Comparison of ENCODE assay signal across 24 cellular contexts in genomic region chr2:101027852-101028251, GRCh38. TPM values are rescaled to one million over a fixed set of nuclear protein-coding genes. Genes with fewer than 3 reads are reported as not detected.
DNase-seq lines count a peak whose midpoint lies in the region; ATAC-seq, FAIRE-seq and TF ChIP-seq lines count a peak whose summit lies in the region.
"Had no signal": no experiment of that assay in that cellular context is flagged by ENCODE, and none has a peak within 500 bp of the region (broad histone marks: within the 10 kb centered on the region; RNA-seq: fewer than 3 reads in every experiment).

No MANE protein-coding gene starts in this region.

- intact Hi-C loops in HepG2 (cut with micrococcal nuclease; ENCODE audit: unreplicated experiment) = loop anchor here (10.0 kb wide), 1 partner anchor 457 kb away; no protein-coding TSS in a partner anchor
- intact Hi-C loops in right lobe of liver (cut with DNase I) = no loop called here
- intact Hi-C loops in natural killer cell (cut with micrococcal nuclease) = no loop called here

- H3K9me3 ChIP-seq in HepG2 (ENCODE audit: low read length) (no peaks in the 10 kb centered on the region), right lobe of liver (no peaks in the 10 kb centered on the region), Karpas-422 (ENCODE audit: low read length) (no peaks in the 10 kb centered on the region)
- H3K9me3 ChIP-seq: Caco-2 had no signal

- H3K36me3 Mint-ChIP-seq in nephron progenitor cell (ENCODE audit: low read depth) (peaks cover 55% of the 10 kb centered on the region), osteocyte (ENCODE audit: unreplicated experiment) (peaks cover 18% of the 10 kb centered on the region), natural killer cell (no peaks in the 10 kb centered on the region)
- no peaks in the 10 kb centered on the region for H3K36me3 Mint-ChIP-seq in activated T-cell treated with anti-CD3 and anti-CD28 coated beads, Interleukin-2, amount 50 U/mL, for 4 hours (ENCODE audit: insufficient read depth)
- H3K36me3 Mint-ChIP-seq: CD8-positive, alpha-beta T cell had no signal

- TF ChIP-seq CTCF in HepG2 (CRISPR knock-in tag; IDR thresholded peaks at IDR 0.05) (no peak), right lobe of liver (IDR thresholded peaks at IDR 0.05) (no peak), VCaP (conservative IDR thresholded peaks at IDR 0.05) (no peak), nephron progenitor cell (IDR thresholded peaks at IDR 0.05) (no peak), osteocyte (IDR thresholded peaks at IDR 0.05) (no peak), natural killer cell (IDR thresholded peaks at IDR 0.05) (no peak)

- FAIRE-seq in HepG2 (lab: Jason Lieb, UNC) = no peak
- FAIRE-seq: A204.1, D721Med, G401.6, GM12891, GM19239 had no signal

- POLR2A ChIA-PET in HepG2 (lab: Yijun Ruan, JAX) = interaction anchor here (0.8 to 1.2 kb wide), 3 partner anchors 23 to 122 kb away, joined by 3 to 4 read pairs (median 3); partner anchors contain the start of gene RPL31

- no peaks in the 10 kb centered on the region for H4K20me1 ChIP-seq in HepG2 (ENCODE audit: insufficient read depth, low read length)
- H4K20me1 ChIP-seq in Karpas-422 (ENCODE audit: insufficient read depth, low read depth, low read length) = no peaks in the 10 kb centered on the region

- TF ChIP-seq EP300 in HepG2 (IDR thresholded peaks at IDR 0.05; ENCODE audit: low read depth in 2 of 2, low read length in 2 of 2) = no peak
- no peak for TF ChIP-seq EP300 in HepG2 (CRISPR knock-in tag; IDR thresholded peaks at IDR 0.05; ENCODE audit: borderline replicate concordance)

- H3K27ac Mint-ChIP-seq in nephron progenitor cell (peak overlapping the region; percentile 45), osteocyte (ENCODE audit: unreplicated experiment) (no peak overlapping the region), natural killer cell (no peak overlapping the region)
- H3K27ac Mint-ChIP-seq: B cell; CD4-positive, alpha-beta T cell; CD8-positive, alpha-beta T cell had no signal

- H3K4me1 ChIP-seq in HepG2 (ENCODE audit: insufficient read depth, low read length) (peaks cover 6% of the 10 kb centered on the region; the same call in 1 of the 2 replicates), right lobe of liver (no peaks in the 10 kb centered on the region), Karpas-422 (ENCODE audit: low read length) (peaks cover 7% of the 10 kb centered on the region)

- H3K27me3 ChIP-seq in HepG2 (ENCODE audit: control insufficient read depth in 1 of 2, insufficient read depth in 2 of 2, low read length in 2 of 2) = no peaks in the 10 kb centered on the region
- H3K27me3 ChIP-seq in right lobe of liver = no peaks in the 10 kb centered on the region
- H3K27me3 ChIP-seq in Karpas-422 (ENCODE audit: low read length) = no peaks in the 10 kb centered on the region
- H3K27me3 ChIP-seq: BLaER1 treated with 17β-estradiol and CSF1 and Interleukin-3, amounts not matched to agents 10 nM and 100 nM had no signal

- H3K9me2 ChIP-seq in Karpas-422 (replicated peaks; ENCODE audit: insufficient read depth, low read length) = no peaks in the 10 kb centered on the region

- peaks cover 31% of the 10 kb centered on the region for H3K4me1 Mint-ChIP-seq in nephron progenitor cell
- no peaks in the 10 kb centered on the region for H3K4me1 Mint-ChIP-seq in osteocyte (ENCODE audit: unreplicated experiment)
- H3K4me1 Mint-ChIP-seq in activated T-cell treated with anti-CD3 and anti-CD28 coated beads, Interleukin-2, amount 50 U/mL, for 4 hours (ENCODE audit: low read depth) = no peaks in the 10 kb centered on the region
- H3K4me1 Mint-ChIP-seq in natural killer cell = no peaks in the 10 kb centered on the region

- H3K79me2 ChIP-seq in HepG2 (ENCODE audit: insufficient read depth, low read length) = no peaks in the 10 kb centered on the region
- no peaks in the 10 kb centered on the region for H3K79me2 ChIP-seq in Karpas-422 (ENCODE audit: low read length)

- CTCF ChIA-PET in HepG2 (lab: Yijun Ruan, JAX; ENCODE audit: low intra/inter-chr PET ratio, low total read pairs) = no interaction called here

- H3K27ac ChIP-seq in HepG2 (ENCODE audit: extremely low read length, insufficient read depth, low read length) (no peak overlapping the region), right lobe of liver (no peak overlapping the region), VCaP (peak overlapping the region; percentile 90), Karpas-422 (ENCODE audit: low read length) (no peak overlapping the region)
- H3K27ac ChIP-seq: BLaER1 treated with 17β-estradiol and CSF1 and Interleukin-3, amounts not matched to agents 10 nM and 100 nM; C4-2B had no signal

- no peak overlapping the region for H3K9ac ChIP-seq in HepG2 (ENCODE audit: insufficient read depth, low read depth, low read length)
- no peak overlapping the region for H3K9ac ChIP-seq in Karpas-422 (ENCODE audit: low read length)
- H3K9ac ChIP-seq: BLaER1 treated with 17β-estradiol and CSF1 and Interleukin-3, amounts not matched to agents 10 nM and 100 nM had no signal

- H3K4me3 Mint-ChIP-seq in nephron progenitor cell (no peak overlapping the region), osteocyte (ENCODE audit: unreplicated experiment) (no peak overlapping the region), natural killer cell (no peak overlapping the region)
- H3K4me3 Mint-ChIP-seq in activated T-cell treated with anti-CD3 and anti-CD28 coated beads, Interleukin-2, amount 50 U/mL, for 4 hours = no peak overlapping the region
- H3K4me3 Mint-ChIP-seq: B cell; CD4-positive, alpha-beta T cell; CD8-positive, alpha-beta T cell had no signal

- no peak for ATAC-seq in HepG2
- no peak for ATAC-seq in right lobe of liver
- no peak for ATAC-seq in activated T-cell treated with anti-CD3 and anti-CD28 coated beads, Interleukin-2, amount 50 U/mL, for 4 hours
- no peak for ATAC-seq in natural killer cell
- ATAC-seq: CD8-positive, alpha-beta T cell had no signal

- no peak overlapping the region for H3K4me2 ChIP-seq in HepG2 (ENCODE audit: low read depth, low read length)
- H3K4me2 ChIP-seq in Karpas-422 (ENCODE audit: low read depth, low read length, poor library complexity, severe bottlenecking) = no peak overlapping the region
- H3K4me2 ChIP-seq: BLaER1 treated with 17β-estradiol and CSF1 and Interleukin-3, amounts not matched to agents 10 nM and 100 nM had no signal

- H3K9me3 Mint-ChIP-seq in nephron progenitor cell (peaks cover 13% of the 10 kb centered on the region), osteocyte (ENCODE audit: unreplicated experiment) (no peaks in the 10 kb centered on the region), natural killer cell (no peaks in the 10 kb centered on the region)
- no peaks in the 10 kb centered on the region for H3K9me3 Mint-ChIP-seq in activated T-cell treated with anti-CD3 and anti-CD28 coated beads, Interleukin-2, amount 50 U/mL, for 4 hours
- H3K9me3 Mint-ChIP-seq: CD4-positive, alpha-beta T cell; CD8-positive, alpha-beta T cell had no signal

- no peak overlapping the region for H3K4me3 ChIP-seq in HepG2 (replicated peaks in 1 of 3; ENCODE audit: insufficient read depth in 1 of 3, low read depth in 2 of 3, low read length in 3 of 3)
- H3K4me3 ChIP-seq in right lobe of liver = no peak overlapping the region
- H3K4me3 ChIP-seq in Karpas-422 (ENCODE audit: low read length) = no peak overlapping the region
- H3K4me3 ChIP-seq: BLaER1 treated with 17β-estradiol and CSF1 and Interleukin-3, amounts not matched to agents 10 nM and 100 nM had no signal

- H3K27me3 Mint-ChIP-seq in nephron progenitor cell (ENCODE audit: low read depth, poor library complexity) (no peaks in the 10 kb centered on the region), osteocyte (ENCODE audit: unreplicated experiment) (no peaks in the 10 kb centered on the region), natural killer cell (ENCODE audit: low read depth in 2 of 2) (peaks cover 0 to 7% of the 10 kb centered on the region in 2 donors)
- H3K27me3 Mint-ChIP-seq in activated T-cell treated with anti-CD3 and anti-CD28 coated beads, Interleukin-2, amount 50 U/mL, for 4 hours (ENCODE audit: low read depth) = peaks cover 4% of the 10 kb centered on the region
- H3K27me3 Mint-ChIP-seq: B cell; CD4-positive, alpha-beta T cell had no signal

- no peak for TF ChIP-seq RAD21 in HepG2 (CRISPR knock-in tag; IDR thresholded peaks at IDR 0.05)

- DNase-seq in HepG2 (ENCODE audit: low spot score) (no peak), right lobe of liver (no peak), nephron progenitor cell (no peak), osteocyte (ENCODE audit: extremely low spot score, unreplicated experiment) (peak; percentile 65), natural killer cell (no peak), Karpas-422 (no peak)
- no peak for DNase-seq in activated T-cell treated with anti-CD3 and anti-CD28 coated beads, Interleukin-2, amount 50 U/mL, for 4 hours
- DNase-seq: 8988T; ACHN; Caco-2; Calu3; CD4-positive, alpha-beta T cell; CD8-positive, alpha-beta T cell; DMS79 treated with DMSO at 0.1 percent for 48 hours; GF-D8 had no signal

- no TSS peak for BruUV-seq in HepG2 (replicated peaks; lab: Mats Ljungman, UMichigan)

- in situ Hi-C loops in HepG2 (cut with HindIII; ENCODE audit: extremely low pct_ligation_motif_present, low pct_unique_long_range_greater_than_20kb) = no loop called here

- 97% methylated on average over 8 of the region's 8 CpGs for WGBS in HepG2 (ENCODE audit: low lambda C conversion rate)
- WGBS in right lobe of liver (ENCODE audit: insufficient coverage, low coverage, low lambda C conversion rate, missing lambda C conversion rate) = 88% methylated on average over 7 of the region's 8 CpGs

- H2AFZ ChIP-seq in HepG2 (ENCODE audit: low read length) = no peak overlapping the region
- H2AFZ ChIP-seq in Karpas-422 (ENCODE audit: low read length) = no peak overlapping the region

- TF ChIP-seq POLR2A in HepG2 (IDR thresholded peaks at IDR 0.05; ENCODE audit: insufficient read depth in 1 of 2, low read depth in 2 of 2, low read length in 2 of 2) (no peak), right lobe of liver (IDR thresholded peaks at IDR 0.05) (no peak)

- peaks cover 37 to 76% of the 10 kb centered on the region in 2 experiments for H3K36me3 ChIP-seq in HepG2 (replicated peaks in 1 of 2; ENCODE audit: control insufficient read depth in 1 of 2, insufficient read depth in 2 of 2, low read length in 2 of 2)
- peaks cover 0 to 36% (median 22%) of the 10 kb centered on the region in 4 donors for H3K36me3 ChIP-seq in right lobe of liver
- H3K36me3 ChIP-seq in Karpas-422 (ENCODE audit: insufficient read depth, low read length) = no peaks in the 10 kb centered on the region

RNA-seq across cellular contexts. Expression of gene RPL31, which starts 25.8 kb away (rescaled TPM):
- total RNA-seq in HepG2 (2016; rRNA removed; fragmentation: Illumina TruSeq; extraction: Trizol) = 3,331 and 4,246 TPM in 2 replicates
- 5,225 and 5,854 TPM in 2 replicates for total RNA-seq in HepG2 (2016; cell fraction: cytosol; rRNA removed; fragmentation: Illumina TruSeq; extraction: Trizol; ENCODE audit: low read depth)
- total RNA-seq in HepG2 (2016; cell fraction: insoluble cytoplasmic fraction; rRNA removed; fragmentation: Illumina TruSeq; extraction: Trizol) = 3,362 and 4,378 TPM in 2 replicates
- total RNA-seq in HepG2 (2016; cell fraction: membrane; rRNA removed; fragmentation: Illumina TruSeq; extraction: Trizol) = 8,556 and 9,092 TPM in 2 replicates
- 1,122 and 1,268 TPM in 2 replicates for total RNA-seq in HepG2 (2016; cell fraction: nucleus; rRNA removed; fragmentation: Illumina TruSeq; extraction: Trizol)
- polyA plus RNA-seq in HepG2 (2011; rRNA removed) = 3,582 and 3,614 TPM in 2 replicates
- 3,176 and 4,386 TPM in 2 replicates for polyA plus RNA-seq in HepG2 (2011; cell fraction: cytosol; rRNA removed)
- 741 and 878 TPM in 2 replicates for polyA plus RNA-seq in HepG2 (2011; cell fraction: nucleus; rRNA removed)
- 8,552 and 9,844 TPM in 2 replicates for polyA plus RNA-seq in HepG2 (2012)
- polyA plus RNA-seq in HepG2 (2016; cell fraction: cytosol; fragmentation: Illumina TruSeq; extraction: Trizol; ENCODE audit: low read depth) = 7,218 and 7,614 TPM in 2 replicates
- polyA plus RNA-seq in HepG2 (2016; cell fraction: insoluble cytoplasmic fraction; fragmentation: Illumina TruSeq; extraction: Trizol; ENCODE audit: low read depth) = 4,222 and 4,697 TPM in 2 replicates
- polyA plus RNA-seq in HepG2 (2016; cell fraction: membrane; fragmentation: Illumina TruSeq; extraction: Trizol; ENCODE audit: low read depth) = 8,348 and 8,377 TPM in 2 replicates
- 2,101 and 2,110 TPM in 2 replicates for polyA plus RNA-seq in HepG2 (2016; cell fraction: nucleus; fragmentation: Illumina TruSeq; extraction: Trizol; ENCODE audit: insufficient read depth, low read depth)
- 234 and 364 TPM in 2 replicates for polyA minus RNA-seq in HepG2 (2011; rRNA and poly(A)+ RNA removed; ENCODE audit: low replicate concordance)
- polyA minus RNA-seq in HepG2 (2011; cell fraction: cytosol; rRNA and poly(A)+ RNA removed) = 317 and 452 TPM in 2 replicates
- 241 and 344 TPM in 2 replicates for polyA minus RNA-seq in HepG2 (2011; cell fraction: nucleus; rRNA and poly(A)+ RNA removed)
- 100 to 1,000 TPM; 363 to 497 (median 443) TPM for total RNA-seq in right lobe of liver
- total RNA-seq in osteocyte = 1,335 and 1,348 TPM in 2 replicates
- total RNA-seq in activated T-cell treated with anti-CD3 and anti-CD28 coated beads, Interleukin-2, amount 50 U/mL, for 4 hours = 1,000 to 10,000 TPM; 1,558 to 1,629 (median 1,588) TPM
- total RNA-seq in natural killer cell = 100 to 1,000 TPM; 797 to 996 (median 940) TPM
- 1,552 and 1,797 TPM in 2 replicates for total RNA-seq in Karpas-422 (2014; rRNA removed; shearing (Covaris generic); ENCODE audit: low replicate concordance)
